10 cellular contexts compared by ENCODE assay signal in the genomic region with DNA sequence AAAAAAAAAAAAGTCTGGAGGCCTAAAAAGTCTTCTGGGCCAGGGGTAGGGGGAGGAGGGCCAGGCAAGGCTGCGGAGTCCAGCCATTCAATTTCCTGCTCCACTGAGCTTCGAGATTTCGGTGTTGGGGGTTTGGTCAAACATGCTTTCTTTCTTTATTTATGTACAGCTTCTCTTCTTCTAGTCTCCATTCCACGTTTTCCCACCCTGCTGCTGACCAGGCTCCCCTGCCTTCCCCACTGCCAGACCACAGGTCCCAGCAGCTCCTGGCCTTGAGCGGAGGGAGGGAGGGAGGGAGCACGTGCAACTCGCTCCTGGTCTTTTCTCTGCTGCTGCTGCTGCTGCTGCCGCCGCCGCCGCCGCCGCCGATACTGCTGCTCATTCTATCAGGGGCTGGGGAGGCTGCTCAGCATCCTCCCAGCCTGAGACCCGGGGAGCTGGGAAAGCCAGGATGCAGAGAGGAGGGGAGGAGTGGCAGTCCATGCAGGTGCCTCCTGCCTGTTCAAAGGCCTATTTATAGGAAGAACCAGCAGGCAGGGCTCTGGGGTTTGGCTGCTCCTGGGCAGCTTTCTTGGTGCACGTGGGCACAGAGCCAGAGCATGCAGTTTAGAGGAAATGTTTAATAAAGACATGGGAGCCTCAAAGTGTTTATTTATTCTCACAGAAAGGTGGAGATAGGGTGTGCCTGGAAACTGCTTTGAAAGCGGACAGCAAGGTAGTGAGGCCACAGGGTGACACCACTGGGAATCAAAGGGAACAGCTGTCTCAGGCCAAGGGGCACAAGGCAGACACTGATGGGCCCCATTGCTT. TPM values are rescaled to one million over a fixed set of nuclear protein-coding genes. Genes with fewer than 3 reads are reported as not detected.
A peak's percentile ranks its signal among the peaks of the same experiment; 100 is the strongest.
DNase-seq lines count a peak whose midpoint lies in the region; ATAC-seq and TF ChIP-seq lines count a peak whose summit lies in the region.
"Had no signal": no experiment of that assay in that cellular context is flagged by ENCODE, and none has a peak within 500 bp of the region (broad histone marks: within the 10 kb centered on the region; RNA-seq: fewer than 3 reads in every experiment).

No MANE protein-coding gene starts in this region.

- no peaks in the 10 kb centered on the region for H3K9me3 Mint-ChIP-seq in T-helper 2 cell treated with Interferon-gamma antibody and Interleukin-4, amounts not matched to agents 5 μg/mL and 100 μg/mL, for 36 hours

- TF ChIP-seq CTCF in ascending aorta (IDR thresholded peaks at IDR 0.05), result no peak
- TF ChIP-seq CTCF in tibial nerve (IDR thresholded peaks at IDR 0.05), result no peak

- H3K4me1 ChIP-seq in ascending aorta (peaks cover 21 to 44% of the 10 kb centered on the region in 2 donors), tibial nerve (peaks cover 0 to 52% (median 24%) of the 10 kb centered on the region in 4 donors)

- H3K4me1 Mint-ChIP-seq in T-helper 2 cell treated with Interferon-gamma antibody and Interleukin-4, amounts not matched to agents 5 μg/mL and 100 μg/mL, for 36 hours (ENCODE audit: low read depth), result no peaks in the 10 kb centered on the region
- H3K4me1 Mint-ChIP-seq: CD4-positive, CD25-positive, alpha-beta regulatory T cell had no signal

- no peak for DNase-seq in T-helper 2 cell treated with Interferon-gamma antibody and Interleukin-4, amounts not matched to agents 5 μg/mL and 100 μg/mL, for 36 hours (ENCODE audit: low spot score)
- DNase-seq in T-helper 2 cell (no peak), ascending aorta (ENCODE audit: low spot score in 2 of 2) (peak in 1 of 2 donors; percentile 80), left colon (peak; percentile 77 to 79), tibial nerve (ENCODE audit: low spot score in 2 of 2) (no peak), ecto neural progenitor cell (ENCODE audit: low spot score) (no peak)
- no peak for DNase-seq in stimulated activated CD4-positive, alpha-beta T cell treated with anti-CD3 and anti-CD28 coated beads, Interleukin-2, amount 100 ng/mL, for 24 hours
- DNase-seq: CD4-positive, CD25-positive, alpha-beta regulatory T cell had no signal

- WGBS in tibial nerve, 2 donors, result 5 to 7% methylated on average over 17 of the region's 17 CpGs

- peak overlapping the region; percentile 98 to 99 for H3K27ac ChIP-seq in ascending aorta
- peak overlapping the region; percentile 5 to 86 (median 61) for H3K27ac ChIP-seq in tibial nerve
- H3K27ac ChIP-seq: SK-N-MC had no signal

- H3K27ac Mint-ChIP-seq in T-helper 2 cell treated with Interferon-gamma antibody and Interleukin-4, amounts not matched to agents 5 μg/mL and 100 μg/mL, for 36 hours, result no peak overlapping the region
- H3K27ac Mint-ChIP-seq: CD4-positive, CD25-positive, alpha-beta regulatory T cell had no signal

- intact Hi-C loops in ascending aorta (cut with DNase I), result no loop called here
- intact Hi-C loops in left colon (cut with DNase I, micrococcal nuclease), result no loop called here

- no peak for TF ChIP-seq POLR2A in tibial nerve (IDR thresholded peaks at IDR 0.05)

- H3K36me3 ChIP-seq in ascending aorta (no peaks in the 10 kb centered on the region), tibial nerve (no peaks in the 10 kb centered on the region)

- H3K9me3 ChIP-seq in ascending aorta (no peaks in the 10 kb centered on the region), tibial nerve (no peaks in the 10 kb centered on the region)

- ATAC-seq in left colon (peak; percentile 58), GM18909 (IDR thresholded peaks at IDR 0.05; ENCODE audit: poor library complexity, unreplicated experiment) (no peak)

- H3K36me3 Mint-ChIP-seq in T-helper 2 cell treated with Interferon-gamma antibody and Interleukin-4, amounts not matched to agents 5 μg/mL and 100 μg/mL, for 36 hours (ENCODE audit: low read depth), result no peaks in the 10 kb centered on the region
- H3K36me3 Mint-ChIP-seq: CD4-positive, CD25-positive, alpha-beta regulatory T cell had no signal

- H3K4me3 ChIP-seq in ascending aorta (peak overlapping the region; percentile 27 to 50), tibial nerve (peak overlapping the region in 3 of 4 donors; percentile 10 to 43 (median 14))
- H3K4me3 ChIP-seq: SK-N-MC had no signal

- TF ChIP-seq EP300 in tibial nerve (IDR thresholded peaks at IDR 0.05), result no peak

- H3K27me3 ChIP-seq in ascending aorta (no peaks in the 10 kb centered on the region), tibial nerve (peaks cover 0 to 11% of the 10 kb centered on the region in 2 donors)

- H3K27me3 Mint-ChIP-seq in T-helper 2 cell treated with Interferon-gamma antibody and Interleukin-4, amounts not matched to agents 5 μg/mL and 100 μg/mL, for 36 hours (ENCODE audit: low read depth), result peaks cover 44% of the 10 kb centered on the region

- H3K4me3 Mint-ChIP-seq in T-helper 2 cell treated with Interferon-gamma antibody and Interleukin-4, amounts not matched to agents 5 μg/mL and 100 μg/mL, for 36 hours, result peak overlapping the region; percentile 15
- H3K4me3 Mint-ChIP-seq: CD4-positive, CD25-positive, alpha-beta regulatory T cell had no signal

RNA-seq across cellular contexts. Expression of a gene that starts 23.4 kb away (rescaled TPM):
- total RNA-seq in ascending aorta (34.8 TPM), left colon (10 to 100 TPM; 12.5 to 18.0 TPM), tibial nerve (10 to 100 TPM; 36.3 to 44.0 (median 38.1) TPM)

Comparison
In these comparisons a context has a peak if more than half of its experiments do, and no peak if none do; other contexts are left out.
1. DNase-seq: peak in left colon (2 of 2); none in T-helper 2 cell treated with Interferon-gamma antibody and Interleukin-4, amounts not matched to agents 5 μg/mL and 100 μg/mL, for 36 hours (single experiment), T-helper 2 cell (0 of 5), tibial nerve (0 of 2), stimulated activated CD4-positive, alpha-beta T cell treated with anti-CD3 and anti-CD28 coated beads, Interleukin-2, amount 100 ng/mL, for 24 hours (0 of 2) and ecto neural progenitor cell (single experiment).